In genomic region chrX:21943460-21944135, GRCh38 we compare ENCODE assay signal across 8 cellular contexts. TPM values are rescaled to one million over a fixed set of nuclear protein-coding genes. Genes with fewer than 3 reads are reported as not detected.
DNase-seq lines count a peak whose midpoint lies in the region; ATAC-seq and TF ChIP-seq lines count a peak whose summit lies in the region.

No MANE protein-coding gene starts in this region.

- H3K9me3 Mint-ChIP-seq in stimulated activated naive CD8-positive, alpha-beta T cell treated with anti-CD3 and anti-CD28 coated beads, Interleukin-15, Interleukin-2, amounts not matched to agents 100 ng/mL and 50 ng/mL, for 24 hours = no peaks in the 10 kb centered on the region
- no peaks in the 10 kb centered on the region for H3K9me3 Mint-ChIP-seq in activated CD8-positive, alpha-beta T cell treated with anti-CD3 and anti-CD28 coated beads, Interleukin-2, amount 10 ng/mL, durations not matched to agents 7 days and 5 days (ENCODE audit: insufficient read depth)

- no peaks in the 10 kb centered on the region for H3K27me3 Mint-ChIP-seq in stimulated activated naive CD8-positive, alpha-beta T cell treated with anti-CD3 and anti-CD28 coated beads, Interleukin-15, Interleukin-2, amounts not matched to agents 100 ng/mL and 50 ng/mL, for 24 hours
- H3K27me3 Mint-ChIP-seq in activated CD8-positive, alpha-beta T cell treated with anti-CD3 and anti-CD28 coated beads, Interleukin-2, amount 10 ng/mL, durations not matched to agents 7 days and 5 days (ENCODE audit: low read depth) = no peaks in the 10 kb centered on the region

- H3K4me1 ChIP-seq in uterus = no peaks in the 10 kb centered on the region

- H3K27ac Mint-ChIP-seq in stimulated activated naive CD8-positive, alpha-beta T cell treated with anti-CD3 and anti-CD28 coated beads, Interleukin-15, Interleukin-2, amounts not matched to agents 100 ng/mL and 50 ng/mL, for 24 hours = peak overlapping the region; percentile 82
- H3K27ac Mint-ChIP-seq in activated CD8-positive, alpha-beta T cell treated with anti-CD3 and anti-CD28 coated beads, Interleukin-2, amount 10 ng/mL, durations not matched to agents 7 days and 5 days = peak overlapping the region; percentile 41

- POLR2A ChIA-PET in activated CD8-positive, alpha-beta T cell treated with anti-CD3 and anti-CD28 coated beads, Interleukin-2, amount 10 ng/mL, durations not matched to agents 7 days and 5 days (lab: Charles Lee) = no interaction called here

- no peak overlapping the region for H3K4me3 ChIP-seq in uterus

- ATAC-seq in stimulated activated naive CD8-positive, alpha-beta T cell treated with anti-CD3 and anti-CD28 coated beads, Interleukin-15, Interleukin-2, amounts not matched to agents 100 U/mL and 50 U/mL, for 24 hours = no peak
- no peak for ATAC-seq in activated CD8-positive, alpha-beta T cell treated with anti-CD3 and anti-CD28 coated beads, Interleukin-2, amount 10 ng/mL, durations not matched to agents 7 days and 5 days
- ATAC-seq in HG02759 (IDR thresholded peaks at IDR 0.05; ENCODE audit: unreplicated experiment) = no peak
- no peak for ATAC-seq in HG02642 (IDR thresholded peaks at IDR 0.05; ENCODE audit: poor library complexity, unreplicated experiment)
- no peak for ATAC-seq in GM21737 (IDR thresholded peaks at IDR 0.05; ENCODE audit: unreplicated experiment)

- no peak for DNase-seq in stimulated activated naive CD8-positive, alpha-beta T cell treated with anti-CD3 and anti-CD28 coated beads, Interleukin-15, Interleukin-2, amounts not matched to agents 100 U/mL and 50 U/mL, for 24 hours
- no peak for DNase-seq in activated CD8-positive, alpha-beta T cell treated with anti-CD3 and anti-CD28 coated beads, Interleukin-2, amount 10 ng/mL, durations not matched to agents 7 days and 5 days
- peak; percentile 59 for DNase-seq in hepatic stellate cell (ENCODE audit: low spot score)
- no peak for DNase-seq in uterus

- peak overlapping the region; percentile 91 for H3K4me3 Mint-ChIP-seq in stimulated activated naive CD8-positive, alpha-beta T cell treated with anti-CD3 and anti-CD28 coated beads, Interleukin-15, Interleukin-2, amounts not matched to agents 100 ng/mL and 50 ng/mL, for 24 hours
- peak overlapping the region; percentile 83 for H3K4me3 Mint-ChIP-seq in activated CD8-positive, alpha-beta T cell treated with anti-CD3 and anti-CD28 coated beads, Interleukin-2, amount 10 ng/mL, durations not matched to agents 7 days and 5 days

- H3K27me3 ChIP-seq in uterus = no peaks in the 10 kb centered on the region

- intact Hi-C loops in uterus (cut with DNase I; ENCODE audit: low total_unique reads) = no loop called here

- H3K36me3 Mint-ChIP-seq in stimulated activated naive CD8-positive, alpha-beta T cell treated with anti-CD3 and anti-CD28 coated beads, Interleukin-15, Interleukin-2, amounts not matched to agents 100 ng/mL and 50 ng/mL, for 24 hours (ENCODE audit: low read depth) = peaks cover 30% of the 10 kb centered on the region
- peaks cover 24% of the 10 kb centered on the region for H3K36me3 Mint-ChIP-seq in activated CD8-positive, alpha-beta T cell treated with anti-CD3 and anti-CD28 coated beads, Interleukin-2, amount 10 ng/mL, durations not matched to agents 7 days and 5 days (ENCODE audit: low read depth)

- CTCF ChIA-PET in activated CD8-positive, alpha-beta T cell treated with anti-CD3 and anti-CD28 coated beads, Interleukin-2, amount 10 ng/mL, durations not matched to agents 7 days and 5 days (lab: Charles Lee) = interaction anchor here (1.2 kb wide), 1 partner anchor 30 kb away, joined by 3 read pairs; no protein-coding TSS in a partner anchor

- peaks cover 57% of the 10 kb centered on the region for H3K4me1 Mint-ChIP-seq in stimulated activated naive CD8-positive, alpha-beta T cell treated with anti-CD3 and anti-CD28 coated beads, Interleukin-15, Interleukin-2, amounts not matched to agents 100 ng/mL and 50 ng/mL, for 24 hours (ENCODE audit: low read depth)
- H3K4me1 Mint-ChIP-seq in activated CD8-positive, alpha-beta T cell treated with anti-CD3 and anti-CD28 coated beads, Interleukin-2, amount 10 ng/mL, durations not matched to agents 7 days and 5 days (ENCODE audit: low read depth) = peaks cover 49% of the 10 kb centered on the region

- H3K9me3 ChIP-seq in uterus = no peaks in the 10 kb centered on the region

- TF ChIP-seq CTCF in uterus (IDR thresholded peaks at IDR 0.05) = no peak

- peak overlapping the region; percentile 36 to 81 for H3K27ac ChIP-seq in uterus

- no peaks in the 10 kb centered on the region for H3K36me3 ChIP-seq in uterus

- TF ChIP-seq POLR2A in uterus (IDR thresholded peaks at IDR 0.05) = no peak

RNA-seq across cellular contexts. Expression of gene SMS, which starts 3.1 kb away (rescaled TPM):
- total RNA-seq in activated CD8-positive, alpha-beta T cell treated with anti-CD3 and anti-CD28 coated beads, Interleukin-2, amount 10 ng/mL, durations not matched to agents 7 days and 5 days = 10 to 100 TPM; 89.0 to 91.8 TPM
- total RNA-seq in uterus = 10 to 100 TPM in 3 of 4 donors, 1 to 10 TPM in 1; 6.4 to 84.3 (median 37.8) TPM
